ENCODE assay signal across 33 cellular contexts in genomic region chr2:213703699-213704098, GRCh38.
"Had no signal": no experiment of that assay in that cellular context is flagged by ENCODE, and none has a peak within 500 bp of the region (broad histone marks: within the 10 kb centered on the region; RNA-seq: fewer than 3 reads in every experiment).

No MANE protein-coding gene starts in this region.

- H3K27me3 Mint-ChIP-seq: activated B cell treated with CpG ODN at 0.5 μM for 24 hours; activated CD4-positive, alpha-beta memory T cell treated with anti-CD3 and anti-CD28 coated beads, Interleukin-2, amount 10 ng/mL, durations not matched to agents 7 days and 5 days; activated CD8-positive, alpha-beta memory T cell treated with anti-CD3 and anti-CD28 coated beads, Interleukin-2, amount 10 ng/mL, durations not matched to agents 7 days and 5 days; activated naive CD8-positive, alpha-beta T cell treated with anti-CD3 and anti-CD28 coated beads for 36 hours; activated T-helper 17 cell treated with anti-CD3 and anti-CD28 coated beads, Interleukin-2, amount 50 U/mL, for 72 hours; IgD-negative memory B cell had no signal

- H3K27me3 ChIP-seq: brain microvascular endothelial cell had no signal

- H3K27ac ChIP-seq: brain microvascular endothelial cell, VCaP had no signal

- H3K9me3 Mint-ChIP-seq: activated B cell treated with CpG ODN at 0.5 μM for 24 hours; activated naive CD8-positive, alpha-beta T cell treated with anti-CD3 and anti-CD28 coated beads for 36 hours had no signal

- H3K4me1 Mint-ChIP-seq: activated B cell treated with CpG ODN at 0.5 μM for 24 hours; activated CD4-positive, alpha-beta memory T cell treated with anti-CD3 and anti-CD28 coated beads, Interleukin-2, amount 10 ng/mL, durations not matched to agents 7 days and 5 days; activated CD8-positive, alpha-beta memory T cell treated with anti-CD3 and anti-CD28 coated beads, Interleukin-2, amount 10 ng/mL, durations not matched to agents 7 days and 5 days; activated naive CD8-positive, alpha-beta T cell treated with anti-CD3 and anti-CD28 coated beads for 36 hours; activated T-helper 17 cell treated with anti-CD3 and anti-CD28 coated beads, Interleukin-2, amount 50 U/mL, for 72 hours had no signal

- H3K36me3 Mint-ChIP-seq: activated CD8-positive, alpha-beta memory T cell treated with anti-CD3 and anti-CD28 coated beads, Interleukin-2, amount 10 ng/mL, durations not matched to agents 7 days and 5 days; activated naive CD8-positive, alpha-beta T cell treated with anti-CD3 and anti-CD28 coated beads for 36 hours had no signal

- H3K27ac Mint-ChIP-seq: activated B cell treated with CpG ODN at 0.5 μM for 24 hours; activated CD4-positive, alpha-beta memory T cell treated with anti-CD3 and anti-CD28 coated beads, Interleukin-2, amount 10 ng/mL, durations not matched to agents 7 days and 5 days; activated CD8-positive, alpha-beta memory T cell treated with anti-CD3 and anti-CD28 coated beads, Interleukin-2, amount 10 ng/mL, durations not matched to agents 7 days and 5 days; activated naive CD8-positive, alpha-beta T cell treated with anti-CD3 and anti-CD28 coated beads for 36 hours; activated T-helper 17 cell treated with anti-CD3 and anti-CD28 coated beads, Interleukin-2, amount 50 U/mL, for 72 hours; IgD-negative memory B cell had no signal

- DNase-seq: activated B cell treated with CpG ODN at 0.5 μM for 24 hours; activated CD4-positive, alpha-beta memory T cell treated with anti-CD3 and anti-CD28 coated beads, Interleukin-2, amount 10 ng/mL, durations not matched to agents 7 days and 5 days; activated CD4-positive, alpha-beta T cell treated with anti-CD3 and anti-CD28 coated beads for 1 hour; activated CD4-positive, alpha-beta T cell treated with anti-CD3 and anti-CD28 coated beads for 48 hours; activated CD8-positive, alpha-beta memory T cell treated with anti-CD3 and anti-CD28 coated beads for 24 hours; activated CD8-positive, alpha-beta memory T cell treated with anti-CD3 and anti-CD28 coated beads, Interleukin-2, amount 10 ng/mL, durations not matched to agents 7 days and 5 days; activated CD8-positive, alpha-beta memory T cell treated with anti-CD3 and anti-CD28 coated beads, Interleukin-2, amount 50 U/mL, for 48 hours; activated effector memory CD4-positive, alpha-beta T cell treated with anti-CD3 and anti-CD28 coated beads, Interleukin-2, amount 50 U/mL, for 16 hours; activated naive CD4-positive, alpha-beta T cell; activated naive CD4-positive, alpha-beta T cell treated with anti-CD3 and anti-CD28 coated beads, Interleukin-2, amount 50 U/mL, for 16 hours; activated naive CD8-positive, alpha-beta T cell treated with anti-CD3 and anti-CD28 coated beads for 36 hours; activated T-cell treated with anti-CD3 and anti-CD28 coated beads, Interleukin-2, amount 50 U/mL, for 48 hours; amniotic stem cell; aorta; brain microvascular endothelial cell; Karpas-422; KBM-7; NCI-H1105; NCI-H1417 treated with DMSO at 0.1 percent for 48 hours; NCI-H1694; NCI-H1930; NCI-H2081 treated with DMSO at 0.1 percent for 48 hours; NCI-H226; NCI-H446 treated with DMSO at 0.1 percent for 48 hours; NCI-H69; Right ventricle myocardium superior; SW 1271; T-helper 1 cell; T-helper 2 cell; T-helper 9 cell had no signal

- H3K36me3 ChIP-seq: brain microvascular endothelial cell had no signal

- H3K4me3 Mint-ChIP-seq: activated B cell treated with CpG ODN at 0.5 μM for 24 hours; activated CD4-positive, alpha-beta memory T cell treated with anti-CD3 and anti-CD28 coated beads, Interleukin-2, amount 10 ng/mL, durations not matched to agents 7 days and 5 days; activated CD8-positive, alpha-beta memory T cell treated with anti-CD3 and anti-CD28 coated beads, Interleukin-2, amount 10 ng/mL, durations not matched to agents 7 days and 5 days; activated naive CD8-positive, alpha-beta T cell treated with anti-CD3 and anti-CD28 coated beads for 36 hours; activated T-helper 17 cell treated with anti-CD3 and anti-CD28 coated beads, Interleukin-2, amount 50 U/mL, for 72 hours; IgD-negative memory B cell had no signal

- ATAC-seq: activated CD8-positive, alpha-beta memory T cell treated with anti-CD3 and anti-CD28 coated beads, Interleukin-2, amount 10 ng/mL, durations not matched to agents 7 days and 5 days; activated T-helper 17 cell treated with anti-CD3 and anti-CD28 coated beads, Interleukin-2, amount 50 U/mL, for 72 hours had no signal
